Comparison of ENCODE assay signal across 11 cellular contexts in the genomic region with DNA sequence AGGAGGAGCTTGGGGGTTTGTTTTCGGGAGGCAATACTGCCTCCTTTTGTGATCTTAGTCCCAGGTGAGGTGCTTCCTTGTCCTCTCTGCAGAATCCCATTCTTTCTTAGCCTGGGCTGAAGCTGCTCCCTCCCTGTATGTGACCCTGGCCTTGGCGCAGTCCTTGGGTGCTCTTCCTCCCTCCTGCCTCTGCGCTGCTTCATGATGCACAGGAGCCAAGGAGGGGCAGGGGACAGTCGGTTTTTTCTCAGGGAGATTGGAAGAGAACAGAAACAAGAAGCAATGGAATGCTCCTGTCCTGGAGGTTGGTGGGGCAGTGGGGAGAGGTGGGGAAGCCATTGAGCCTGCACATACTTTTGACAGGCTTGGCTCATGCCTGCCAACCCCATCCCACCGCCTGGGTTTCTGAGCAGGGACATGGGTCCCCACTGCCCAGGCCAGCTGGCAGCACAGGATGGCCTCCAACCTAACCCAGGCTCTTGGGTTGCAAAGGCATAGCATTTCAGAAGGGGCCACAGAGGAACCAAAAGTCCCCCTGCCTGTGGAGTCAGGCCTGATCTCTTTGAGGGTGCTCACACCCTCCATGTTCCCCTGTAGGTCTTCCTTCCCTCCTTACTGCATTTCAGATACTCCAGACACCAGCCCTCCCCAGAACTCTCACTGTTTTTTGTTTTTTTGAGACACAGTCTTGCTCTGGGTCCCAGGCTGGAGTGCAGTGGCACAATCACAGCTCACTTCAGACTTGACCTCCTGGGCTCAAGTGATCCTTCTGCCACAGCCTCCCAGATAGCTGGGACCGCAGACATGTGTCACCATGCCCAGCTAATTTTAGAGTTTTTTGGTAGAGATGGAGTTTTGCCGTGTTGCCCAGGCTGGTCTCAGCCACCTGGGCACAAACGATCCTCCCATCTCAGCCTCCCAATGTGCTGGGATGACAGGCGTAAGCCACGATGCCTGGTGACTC. TPM values are rescaled to one million over a fixed set of nuclear protein-coding genes. Genes with fewer than 3 reads are reported as not detected.
A peak's percentile ranks its signal among the peaks of the same experiment; 100 is the strongest.
DNase-seq lines count a peak whose midpoint lies in the region; ATAC-seq and TF ChIP-seq lines count a peak whose summit lies in the region.
"Had no signal": no experiment of that assay in that cellular context is flagged by ENCODE, and none has a peak within 500 bp of the region (broad histone marks: within the 10 kb centered on the region; RNA-seq: fewer than 3 reads in every experiment).

No MANE protein-coding gene starts in this region.

- peak overlapping the region; percentile 34 to 97 (median 92) for H3K27ac ChIP-seq in heart right ventricle
- H3K27ac ChIP-seq in colonic mucosa: peak overlapping the region; percentile 43
- peak overlapping the region; percentile 93 for H3K27ac ChIP-seq in upper lobe of right lung
- H3K27ac ChIP-seq: SJCRH30 had no signal

- intact Hi-C loops in heart right ventricle (cut with DNase I) (no loop called here), left ventricle myocardium superior (cut with micrococcal nuclease) (no loop called here), colonic mucosa (cut with DNase I) (no loop called here), upper lobe of right lung (cut with DNase I) (no loop called here)

- no peaks in the 10 kb centered on the region for H3K36me3 ChIP-seq in heart right ventricle
- H3K36me3 ChIP-seq in colonic mucosa: no peaks in the 10 kb centered on the region
- H3K36me3 ChIP-seq in upper lobe of right lung: no peaks in the 10 kb centered on the region
- H3K36me3 ChIP-seq: SJCRH30 had no signal

- peak overlapping the region; percentile 66 to 96 (median 86) for H3K27ac Mint-ChIP-seq in naive thymus-derived CD8-positive, alpha-beta T cell

- no peaks in the 10 kb centered on the region for H3K27me3 Mint-ChIP-seq in naive thymus-derived CD8-positive, alpha-beta T cell

- H3K4me3 ChIP-seq in heart right ventricle (no peak overlapping the region), colonic mucosa (no peak overlapping the region), upper lobe of right lung (no peak overlapping the region)
- H3K4me3 ChIP-seq: SJCRH30 had no signal

- H3K4me1 Mint-ChIP-seq in naive thymus-derived CD8-positive, alpha-beta T cell: peaks cover 47 to 96% (median 86%) of the 10 kb centered on the region in 4 donors

- 91 to 93% methylated on average over 10 of the region's 10 CpGs for WGBS in heart right ventricle, 2 donors

- no peaks in the 10 kb centered on the region for H3K27me3 ChIP-seq in heart right ventricle
- H3K27me3 ChIP-seq in colonic mucosa: no peaks in the 10 kb centered on the region
- H3K27me3 ChIP-seq in upper lobe of right lung: no peaks in the 10 kb centered on the region
- H3K27me3 ChIP-seq: SJCRH30 had no signal

- H3K4me1 ChIP-seq in heart right ventricle (peaks cover 28 to 91% (median 76%) of the 10 kb centered on the region in 9 donors), colonic mucosa (peaks cover 28% of the 10 kb centered on the region), upper lobe of right lung (peaks cover 73% of the 10 kb centered on the region)

- POLR2A ChIA-PET in naive thymus-derived CD8-positive, alpha-beta T cell (lab: Charles Lee): interaction anchor here (1.4 to 8.2 kb wide), 3 partner anchors 10 to 69 kb away, joined by 3 to 106 read pairs (median 6); partner anchors contain the start of gene IL6R

- ATAC-seq in heart right ventricle (no peak), left ventricle myocardium superior (no peak), upper lobe of right lung (no peak), GM18502 (IDR thresholded peaks at IDR 0.05; ENCODE audit: poor library complexity, unreplicated experiment) (no peak), GM19324 (IDR thresholded peaks at IDR 0.05; ENCODE audit: low FRiP score, unreplicated experiment) (no peak)
- ATAC-seq in naive thymus-derived CD8-positive, alpha-beta T cell: no peak

- no peak for TF ChIP-seq CTCF in heart right ventricle (IDR thresholded peaks at IDR 0.05)
- no peak for TF ChIP-seq CTCF in colonic mucosa (IDR thresholded peaks at IDR 0.05)
- no peak for TF ChIP-seq CTCF in upper lobe of right lung (IDR thresholded peaks at IDR 0.05)

- DNase-seq in heart right ventricle: no peak
- DNase-seq in left ventricle myocardium superior: no peak
- no peak for DNase-seq in colonic mucosa
- DNase-seq in naive thymus-derived CD8-positive, alpha-beta T cell: no peak
- DNase-seq in upper lobe of right lung: no peak
- DNase-seq in activated T-cell treated with anti-CD3 and anti-CD28 coated beads, Interleukin-2, amount 50 U/mL, for 48 hours: no peak
- DNase-seq: cerebellar nuclear complex, retina had no signal

- no peaks in the 10 kb centered on the region for H3K9me3 Mint-ChIP-seq in naive thymus-derived CD8-positive, alpha-beta T cell

- H3K36me3 Mint-ChIP-seq in naive thymus-derived CD8-positive, alpha-beta T cell: peaks cover 0 to 21% (median 0%) of the 10 kb centered on the region in 3 donors

- H3K9ac ChIP-seq in colonic mucosa (ENCODE audit: low read depth in 2 of 2, low read length in 2 of 2): peak overlapping the region in 1 of 2 donors; percentile 40

- H3K4me3 Mint-ChIP-seq in naive thymus-derived CD8-positive, alpha-beta T cell: peak overlapping the region in 9 of 10 donors; percentile 19 to 73 (median 30)

- H3K9me3 ChIP-seq in heart right ventricle (no peaks in the 10 kb centered on the region), colonic mucosa (no peaks in the 10 kb centered on the region), upper lobe of right lung (no peaks in the 10 kb centered on the region)
- H3K9me3 ChIP-seq: SJCRH30 had no signal

RNA-seq across cellular contexts. Expression of gene IL6R, which starts 16.1 kb away (rescaled TPM):
- total RNA-seq in heart right ventricle (10 to 100 TPM in 5 of 10 donors, 1 to 10 TPM in 5; 6.1 to 16.2 (median 10.0) TPM), left ventricle myocardium superior (15.3 TPM), colonic mucosa (10 to 100 TPM; 31.7 to 38.2 TPM), upper lobe of right lung (60.2 TPM)
- polyA plus RNA-seq in heart right ventricle: 1 to 10 TPM; 2.9 to 6.2 TPM
- 10 to 100 TPM; 44.4 to 49.9 TPM for total RNA-seq in naive thymus-derived CD8-positive, alpha-beta T cell
- 10 to 100 TPM; 20.1 to 44.1 (median 28.4) TPM for polyA plus RNA-seq in naive thymus-derived CD8-positive, alpha-beta T cell

Comparison
In these comparisons a context has a peak if more than half of its experiments do, and no peak if none do; other contexts are left out.
1. H3K27ac ChIP-seq: peak in every context shown above with its lines; median percentile 93 in upper lobe of right lung; 92 in heart right ventricle; 43 in colonic mucosa.